ENCODE assay signal across 12 cellular contexts in the genomic region with DNA sequence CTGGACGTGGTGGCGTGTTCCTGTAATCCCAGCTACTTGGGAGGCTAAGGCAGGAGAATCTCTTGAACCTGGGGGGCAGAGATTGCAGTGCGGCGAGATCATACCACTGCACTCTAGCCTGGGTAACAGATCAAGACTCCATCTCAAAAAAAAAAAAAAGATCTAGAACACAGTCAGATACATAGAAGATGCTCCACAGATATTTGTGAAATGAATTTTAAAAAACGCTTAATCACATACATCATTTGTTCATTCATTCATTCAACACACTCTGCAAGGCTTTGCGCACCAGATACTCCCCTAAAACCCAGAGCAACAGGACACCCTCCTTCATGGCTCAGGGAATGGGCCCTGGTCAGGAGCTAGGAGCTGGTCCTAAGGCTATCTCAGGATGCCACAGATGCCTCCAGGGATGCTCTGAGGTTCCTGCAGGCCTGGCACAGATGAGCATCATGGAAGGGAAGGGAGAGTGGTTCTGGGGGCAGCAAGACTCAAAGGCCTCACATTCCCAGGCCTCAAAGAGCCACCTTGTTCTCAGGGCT. TPM values are rescaled to one million over a fixed set of nuclear protein-coding genes. Genes with fewer than 3 reads are reported as not detected.
A peak's percentile ranks its signal among the peaks of the same experiment; 100 is the strongest.
DNase-seq lines count a peak whose midpoint lies in the region; ATAC-seq and TF ChIP-seq lines count a peak whose summit lies in the region.
"Had no signal": no experiment of that assay in that cellular context is flagged by ENCODE, and none has a peak within 500 bp of the region (broad histone marks: within the 10 kb centered on the region; RNA-seq: fewer than 3 reads in every experiment).

No MANE protein-coding gene starts in this region.

- TF ChIP-seq POLR2A in heart left ventricle (IDR thresholded peaks at IDR 0.05) (no peak), ovary (IDR thresholded peaks at IDR 0.05) (no peak), uterus (IDR thresholded peaks at IDR 0.05) (no peak)

- H3K36me3 ChIP-seq in heart left ventricle (peaks cover 0 to 16% (median 0%) of the 10 kb centered on the region in 9 donors), esophagus (ENCODE audit: control insufficient read depth in 2 of 2, insufficient read depth in 2 of 2, low read length in 1 of 2) (peaks cover 0 to 3% of the 10 kb centered on the region in 2 donors), ovary (no peaks in the 10 kb centered on the region), uterus (no peaks in the 10 kb centered on the region)

- no peaks in the 10 kb centered on the region for H3K36me3 Mint-ChIP-seq in activated CD8-positive, alpha-beta T cell treated with anti-CD3 and anti-CD28 coated beads for 36 hours (ENCODE audit: low read depth)
- H3K36me3 Mint-ChIP-seq: activated naive CD8-positive, alpha-beta T cell had no signal

- no peak overlapping the region for H3K27ac Mint-ChIP-seq in activated CD8-positive, alpha-beta T cell treated with anti-CD3 and anti-CD28 coated beads for 36 hours
- H3K27ac Mint-ChIP-seq: activated naive CD8-positive, alpha-beta T cell had no signal

- TF ChIP-seq CTCF in heart left ventricle (IDR thresholded peaks at IDR 0.05) (no peak), ovary (IDR thresholded peaks at IDR 0.05) (no peak), uterus (IDR thresholded peaks at IDR 0.05) (no peak)
- no peak for TF ChIP-seq CTCF in activated CD8-positive, alpha-beta T cell treated with anti-CD3 and anti-CD28 coated beads for 36 hours (IDR thresholded peaks at IDR 0.05)

- ATAC-seq in heart left ventricle: no peak
- ATAC-seq in Right ventricle myocardium superior (ENCODE audit: poor library complexity): no peak
- no peak for ATAC-seq in activated CD8-positive, alpha-beta T cell treated with anti-CD3 and anti-CD28 coated beads for 36 hours
- ATAC-seq: GM12878 had no signal

- H3K4me1 ChIP-seq in heart left ventricle: peaks cover 27 to 100% (median 82%) of the 10 kb centered on the region in 12 donors
- H3K4me1 ChIP-seq in esophagus (ENCODE audit: control insufficient read depth in 2 of 2, insufficient read depth in 2 of 2, low read length in 1 of 2): peaks cover 6 to 32% of the 10 kb centered on the region in 2 donors
- H3K4me1 ChIP-seq in ovary (ENCODE audit: insufficient read depth): peaks cover 36% of the 10 kb centered on the region
- H3K4me1 ChIP-seq in uterus: peaks cover 22 to 50% of the 10 kb centered on the region in 2 donors

- H3K27me3 Mint-ChIP-seq in activated CD8-positive, alpha-beta T cell treated with anti-CD3 and anti-CD28 coated beads for 36 hours: peaks cover 5% of the 10 kb centered on the region
- H3K27me3 Mint-ChIP-seq: activated naive CD8-positive, alpha-beta T cell had no signal

- DNase-seq in heart left ventricle: no peak
- no peak for DNase-seq in Right ventricle myocardium superior
- no peak for DNase-seq in ovary
- DNase-seq in uterus: no peak
- DNase-seq in activated CD8-positive, alpha-beta T cell treated with anti-CD3 and anti-CD28 coated beads for 36 hours: no peak
- no peak for DNase-seq in DMS 273 (lab: John Stamatoyannopoulos, UW; ENCODE audit: unreplicated experiment)
- DNase-seq in OCI-M1 (lab: John Stamatoyannopoulos, UW): no peak
- DNase-seq: stimulated activated CD4-positive, alpha-beta T cell treated with anti-CD3 and anti-CD28 coated beads, Interleukin-15, amount 100 ng/mL, for 24 hours had no signal

- intact Hi-C loops in heart left ventricle (cut with DNase I): loop anchor here in 1 of 10 donors (2.0 kb wide), 1 partner anchor 18 kb away; no protein-coding TSS in a partner anchor
- intact Hi-C loops in Right ventricle myocardium superior (cut with DNase I): no loop called here
- intact Hi-C loops in ovary (cut with DNase I): no loop called here
- intact Hi-C loops in uterus (cut with DNase I; ENCODE audit: low total_unique reads): no loop called here
- intact Hi-C loops in activated CD8-positive, alpha-beta T cell treated with anti-CD3 and anti-CD28 coated beads for 36 hours (cut with micrococcal nuclease): no loop called here

- H3K9me3 ChIP-seq in heart left ventricle (no peaks in the 10 kb centered on the region), esophagus (ENCODE audit: control insufficient read depth in 2 of 2, insufficient read depth in 1 of 2, low read depth in 1 of 2, low read length in 1 of 2) (no peaks in the 10 kb centered on the region), ovary (no peaks in the 10 kb centered on the region), uterus (no peaks in the 10 kb centered on the region)

- H3K27me3 ChIP-seq in heart left ventricle: no peaks in the 10 kb centered on the region
- H3K27me3 ChIP-seq in esophagus (ENCODE audit: control insufficient read depth in 1 of 2, insufficient read depth in 2 of 2, low read length in 2 of 2): no peaks in the 10 kb centered on the region
- H3K27me3 ChIP-seq in ovary: no peaks in the 10 kb centered on the region
- no peaks in the 10 kb centered on the region for H3K27me3 ChIP-seq in uterus

- peak overlapping the region in 5 of 12 donors; percentile 19 to 93 (median 84) for H3K4me3 ChIP-seq in heart left ventricle
- H3K4me3 ChIP-seq in esophagus (ENCODE audit: low read depth in 1 of 2, low read length in 2 of 2): no peak overlapping the region
- H3K4me3 ChIP-seq in ovary: no peak overlapping the region
- H3K4me3 ChIP-seq in uterus: no peak overlapping the region
- H3K4me3 ChIP-seq: GM12878 had no signal

- H3K9me3 Mint-ChIP-seq in activated CD8-positive, alpha-beta T cell treated with anti-CD3 and anti-CD28 coated beads for 36 hours: no peaks in the 10 kb centered on the region

- H3K4me3 Mint-ChIP-seq in activated CD8-positive, alpha-beta T cell treated with anti-CD3 and anti-CD28 coated beads for 36 hours: no peak overlapping the region
- H3K4me3 Mint-ChIP-seq: activated naive CD8-positive, alpha-beta T cell had no signal

- POLR2A ChIA-PET in activated CD8-positive, alpha-beta T cell treated with anti-CD3 and anti-CD28 coated beads for 36 hours (lab: Charles Lee): interaction anchor here (0.7 kb wide), 2 partner anchors 154 to 312 kb away, joined by 3 read pairs; no protein-coding TSS in a partner anchor

- CTCF ChIA-PET in activated CD8-positive, alpha-beta T cell treated with anti-CD3 and anti-CD28 coated beads for 36 hours (lab: Charles Lee): no interaction called here

- peaks cover 16% of the 10 kb centered on the region for H3K4me1 Mint-ChIP-seq in activated CD8-positive, alpha-beta T cell treated with anti-CD3 and anti-CD28 coated beads for 36 hours (ENCODE audit: low read depth)

- 78 to 89% (median 85%) methylated on average over 6 of the region's 6 CpGs for WGBS in heart left ventricle, 4 donors
- 89% methylated on average over 6 of the region's 6 CpGs for WGBS in esophagus, 2 donors
- WGBS in ovary, 3 donors: 91 to 94% (median 93%) methylated on average over 6 of the region's 6 CpGs

- no peak for TF ChIP-seq EP300 in ovary (IDR thresholded peaks at IDR 0.05)

- H3K27ac ChIP-seq in heart left ventricle (peak overlapping the region; percentile 87 to 98 (median 92)), esophagus (ENCODE audit: low read depth in 2 of 2, low read length in 1 of 2) (peak overlapping the region; percentile 76 to 87), ovary (peak overlapping the region; percentile 65 to 84), uterus (peak overlapping the region; percentile 93)

RNA-seq across cellular contexts. Expression of gene HSPG2, which starts 6.4 kb away (rescaled TPM):
- total RNA-seq in heart left ventricle (100 to 1,000 TPM; 202 to 608 (median 304) TPM), Right ventricle myocardium superior (263 TPM), ovary (100 to 1,000 TPM in 4 of 7 donors, 10 to 100 TPM in 3; 27.3 to 294 (median 116) TPM), uterus (100 to 1,000 TPM in 3 of 4 donors, 10 to 100 TPM in 1; 96.8 to 677 (median 290) TPM)
- polyA plus RNA-seq in heart left ventricle (100 to 1,000 TPM; 164 to 315 TPM), esophagus (10 to 100 TPM; 37.6 to 55.0 TPM), ovary (10 to 100 TPM; 37.9 to 65.0 TPM)
- 10 to 100 TPM; 52.1 to 59.0 TPM for total RNA-seq in activated CD8-positive, alpha-beta T cell treated with anti-CD3 and anti-CD28 coated beads for 36 hours

RNA-seq across cellular contexts. Expression of gene CELA3B, which starts 46.1 kb away (rescaled TPM):
- total RNA-seq in heart left ventricle (1 to 10 TPM in 5 of 9 donors, not detected in 4; 1.2 to 2.6 (median 1.8) TPM), Right ventricle myocardium superior (not detected), ovary (10 to 100 TPM in 2 of 7 donors, 1 to 10 TPM in 1, not detected in 4; 2.6 to 19.2 (median 15.4) TPM), uterus (under 1 TPM in 1 of 4 donors, not detected in 3; 0.35 TPM)
- polyA plus RNA-seq in heart left ventricle (under 1 TPM in 1 of 2 donors, not detected in 1; 0.24 TPM), esophagus (1 to 10 TPM in 1 of 2 donors, under 1 TPM in 1; 0.18 to 1.1 TPM), ovary (not detected)
- total RNA-seq in activated CD8-positive, alpha-beta T cell treated with anti-CD3 and anti-CD28 coated beads for 36 hours: not detected
- total RNA-seq: T-helper 2 cell treated with Interferon-gamma antibody and Interleukin-4, amounts not matched to agents 100 ng/mL and 5 ng/mL, for 36 hours had no signal
- polyA plus RNA-seq: GM12878 had no signal
